Comparison of ENCODE assay signal across 18 cellular contexts in the genomic region with DNA sequence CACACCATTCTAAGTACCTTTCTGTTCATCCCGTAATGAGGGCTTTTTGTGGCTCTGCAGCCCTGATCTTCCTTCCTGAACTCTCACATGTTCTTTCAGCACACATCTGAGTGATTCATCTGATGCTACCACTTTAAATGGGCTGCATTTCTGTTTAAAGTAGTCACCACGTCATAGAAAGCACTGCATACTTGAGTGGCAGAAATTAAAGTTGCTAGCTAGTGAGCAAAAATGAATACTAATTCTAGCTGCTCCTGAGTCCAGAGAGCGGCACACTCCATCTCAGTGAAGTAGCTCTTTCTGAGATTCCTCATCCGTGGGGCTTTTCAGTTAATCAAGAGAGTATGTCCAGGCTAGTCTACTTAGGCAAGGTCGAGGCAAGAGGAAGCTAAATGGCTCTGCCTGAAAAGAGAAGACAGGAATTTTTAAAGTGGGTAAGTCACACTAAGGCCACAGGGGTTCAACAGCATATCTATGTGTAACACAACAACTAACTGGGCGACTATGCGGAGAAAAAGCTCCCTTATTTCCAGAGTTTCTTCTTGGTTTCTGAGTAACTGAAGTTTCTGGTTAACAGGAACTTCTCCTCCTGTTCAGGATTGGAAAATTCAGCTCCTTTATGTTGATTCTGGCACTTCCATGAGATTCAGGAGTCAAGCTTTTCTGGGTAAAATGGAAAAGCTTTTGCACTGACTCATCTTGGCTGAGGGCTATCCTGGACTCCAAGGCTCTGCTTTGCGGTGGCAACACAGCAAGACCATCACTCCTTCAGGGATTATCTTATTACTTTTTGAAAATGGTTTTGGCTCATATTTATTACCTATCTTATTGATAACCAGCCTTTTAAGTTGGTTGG.
A peak's percentile ranks its signal among the peaks of the same experiment; 100 is the strongest.
DNase-seq lines count a peak whose midpoint lies in the region; ATAC-seq and TF ChIP-seq lines count a peak whose summit lies in the region.
"Had no signal": no experiment of that assay in that cellular context is flagged by ENCODE, and none has a peak within 500 bp of the region (broad histone marks: within the 10 kb centered on the region; RNA-seq: fewer than 3 reads in every experiment).

No MANE protein-coding gene starts in this region.

- H3K27ac ChIP-seq in foreskin keratinocyte: no peak overlapping the region
- no peak overlapping the region for H3K27ac ChIP-seq in upper lobe of right lung
- H3K27ac ChIP-seq: heart right ventricle, KMS-11, vagina had no signal

- no peak overlapping the region for H3K4me3 ChIP-seq in upper lobe of right lung
- H3K4me3 ChIP-seq: heart right ventricle, vagina had no signal

- intact Hi-C loops in upper lobe of right lung (cut with DNase I): no loop called here

- ATAC-seq in foreskin keratinocyte (peak; percentile 62), GM18498 (IDR thresholded peaks at IDR 0.05; ENCODE audit: unreplicated experiment) (no peak), upper lobe of right lung (no peak)
- ATAC-seq: heart right ventricle had no signal

- TF ChIP-seq CTCF in foreskin keratinocyte (conservative IDR thresholded peaks at IDR 0.05) (no peak), upper lobe of right lung (IDR thresholded peaks at IDR 0.05) (no peak)

- H3K4me1 ChIP-seq in foreskin keratinocyte (no peaks in the 10 kb centered on the region), upper lobe of right lung (no peaks in the 10 kb centered on the region)
- H3K4me1 ChIP-seq: heart right ventricle, vagina had no signal

- DNase-seq in HPDE6-E6E7 (ENCODE audit: extremely low spot score): peak; percentile 7
- DNase-seq in astrocyte of the hippocampus (ENCODE audit: low read depth, low spot score): peak; percentile 93
- DNase-seq in foreskin keratinocyte: peak in 1 of 2 donors; percentile 69
- DNase-seq in smooth muscle cell of the brain vasculature (ENCODE audit: low read depth, low spot score): peak; percentile 76
- no peak for DNase-seq in NCI-H748 (lab: John Stamatoyannopoulos, UW; ENCODE audit: unreplicated experiment)
- no peak for DNase-seq in activated CD4-positive, alpha-beta T cell treated with anti-CD3 and anti-CD28 coated beads for 48 hours
- no peak for DNase-seq in upper lobe of right lung
- DNase-seq: activated CD4-positive, alpha-beta T cell treated with anti-CD3 and anti-CD28 coated beads for 4 hours; activated naive CD4-positive, alpha-beta T cell treated with anti-CD3 and anti-CD28 coated beads, Interleukin-2, amount 10 ng/mL, durations not matched to agents 7 days and 5 days; heart right ventricle; left cardiac atrium; NCI-H1417; NCI-H226; stimulated activated CD4-positive, alpha-beta T cell treated with anti-CD3 and anti-CD28 coated beads, Interleukin-12 subunit alpha, Interleukin-12 subunit beta, amount 100 ng/mL, for 4 hours; stimulated activated naive CD4-positive, alpha-beta T cell had no signal

- H3K27me3 ChIP-seq in foreskin keratinocyte (no peaks in the 10 kb centered on the region), upper lobe of right lung (no peaks in the 10 kb centered on the region)
- H3K27me3 ChIP-seq: heart right ventricle, vagina had no signal

- no peaks in the 10 kb centered on the region for H3K36me3 ChIP-seq in upper lobe of right lung
- H3K36me3 ChIP-seq: heart right ventricle, vagina had no signal

- no peaks in the 10 kb centered on the region for H3K9me3 ChIP-seq in upper lobe of right lung
- H3K9me3 ChIP-seq: heart right ventricle, vagina had no signal

Comparison
In these comparisons a context has a peak if more than half of its experiments do, and no peak if none do; other contexts are left out.
1. DNase-seq: peak in HPDE6-E6E7 (single experiment), astrocyte of the hippocampus (single experiment) and smooth muscle cell of the brain vasculature (single experiment); none in NCI-H748 (single experiment), activated CD4-positive, alpha-beta T cell treated with anti-CD3 and anti-CD28 coated beads for 48 hours (single experiment) and upper lobe of right lung (single experiment).